23 cellular contexts compared by ENCODE assay signal in the genomic region with DNA sequence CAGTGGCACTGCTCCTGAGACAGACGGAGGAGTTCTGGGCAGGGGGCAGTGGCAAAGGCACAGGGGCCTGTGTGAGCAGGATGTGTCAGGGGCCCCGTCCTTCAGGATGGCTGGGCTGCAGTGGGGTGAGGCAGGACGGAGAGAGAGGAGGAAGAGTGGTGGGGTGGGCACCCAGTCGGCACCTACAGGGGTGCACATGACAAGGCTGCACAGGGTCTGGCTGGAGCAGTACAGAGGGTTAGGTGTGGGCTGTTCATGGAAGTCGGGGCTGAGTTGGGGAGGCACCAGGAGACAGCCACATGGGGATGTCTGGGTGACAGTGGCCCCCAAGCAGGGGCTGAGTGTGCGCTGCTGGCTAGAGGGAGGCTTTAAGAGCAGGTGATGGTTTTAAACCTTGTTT.
DNase-seq lines count a peak whose midpoint lies in the region; ATAC-seq and TF ChIP-seq lines count a peak whose summit lies in the region.
"Had no signal": no experiment of that assay in that cellular context is flagged by ENCODE, and none has a peak within 500 bp of the region (broad histone marks: within the 10 kb centered on the region; RNA-seq: fewer than 3 reads in every experiment).

No MANE protein-coding gene starts in this region.

- H3K36me3 ChIP-seq in GM23338 (ENCODE audit: insufficient read depth) = no peaks in the 10 kb centered on the region
- H3K36me3 ChIP-seq in right atrium auricular region = no peaks in the 10 kb centered on the region
- H3K36me3 ChIP-seq: BLaER1 treated with 17β-estradiol and CSF1 and Interleukin-3, amounts not matched to agents 10 nM and 100 nM; esophagus squamous epithelium; gastroesophageal sphincter; MG63; upper lobe of left lung had no signal

- H3K4me2 ChIP-seq in GM23338 = no peak overlapping the region
- H3K4me2 ChIP-seq: A549 had no signal

- H4K20me1 ChIP-seq in GM23338 (replicated peaks; ENCODE audit: insufficient read depth) = no peaks in the 10 kb centered on the region; the same call in 1 of the 2 replicates

- H3K36me3 Mint-ChIP-seq in activated T-cell treated with anti-CD3 and anti-CD28 coated beads, Interleukin-2, amount 50 U/mL, for 72 hours (ENCODE audit: insufficient read depth in 2 of 2) = no peaks in the 10 kb centered on the region
- H3K36me3 Mint-ChIP-seq in activated T-cell treated with anti-CD3 and anti-CD28 coated beads, Interleukin-2, amount 50 U/mL, for 4 hours (ENCODE audit: insufficient read depth) = no peaks in the 10 kb centered on the region
- H3K36me3 Mint-ChIP-seq in GM23338 (ENCODE audit: low read depth) (no peaks in the 10 kb centered on the region; the same call in 2 of the 3 replicates), progenitor cell of endocrine pancreas (ENCODE audit: insufficient read depth) (no peaks in the 10 kb centered on the region)
- H3K36me3 Mint-ChIP-seq in effector memory CD8-positive, alpha-beta T cell (ENCODE audit: insufficient read depth) = peaks cover 15% of the 10 kb centered on the region

- H3F3A ChIP-seq in GM23338 (replicated peaks; ENCODE audit: low read depth) = 0 out of 2 replicates have a peak, but pooled peaks cover 12% of the 10 kb centered on the region

- no peak for TF ChIP-seq CTCF in GM23338 (conservative IDR thresholded peaks at IDR 0.05; ENCODE audit: low read depth in 2 of 2)
- no peak for TF ChIP-seq CTCF in progenitor cell of endocrine pancreas (IDR thresholded peaks at IDR 0.05; ENCODE audit: unreplicated experiment)
- no peak for TF ChIP-seq CTCF in right atrium auricular region (IDR thresholded peaks at IDR 0.05)

- H3K9me3 ChIP-seq in right atrium auricular region = no peaks in the 10 kb centered on the region
- H3K9me3 ChIP-seq: A549; BLaER1 treated with 17β-estradiol and CSF1 and Interleukin-3, amounts not matched to agents 10 nM and 100 nM; esophagus squamous epithelium; gastroesophageal sphincter; MG63; upper lobe of left lung had no signal

- H3K27ac ChIP-seq in GM23338 (ENCODE audit: low read depth) = 0 out of 2 replicates have a peak overlapping the region, but pooled peaks have one; percentile 26
- H3K27ac ChIP-seq in right atrium auricular region = no peak overlapping the region
- H3K27ac ChIP-seq: A549; BLaER1 treated with 17β-estradiol and CSF1 and Interleukin-3, amounts not matched to agents 10 nM and 100 nM; esophagus squamous epithelium; gastroesophageal sphincter; upper lobe of left lung had no signal

- H3K4me3 ChIP-seq in GM23338 (no peak overlapping the region), right atrium auricular region (no peak overlapping the region)
- H3K4me3 ChIP-seq: A549; BLaER1 treated with 17β-estradiol and CSF1 and Interleukin-3, amounts not matched to agents 10 nM and 100 nM; esophagus squamous epithelium; gastroesophageal sphincter; MG63; upper lobe of left lung had no signal

- H3K9me3 Mint-ChIP-seq in activated T-cell treated with anti-CD3 and anti-CD28 coated beads, Interleukin-2, amount 50 U/mL, for 72 hours = no peaks in the 10 kb centered on the region
- H3K9me3 Mint-ChIP-seq in activated T-cell treated with anti-CD3 and anti-CD28 coated beads, Interleukin-2, amount 50 U/mL, for 4 hours = no peaks in the 10 kb centered on the region
- no peaks in the 10 kb centered on the region for H3K9me3 Mint-ChIP-seq in GM23338
- H3K9me3 Mint-ChIP-seq in effector memory CD8-positive, alpha-beta T cell = no peaks in the 10 kb centered on the region
- no peaks in the 10 kb centered on the region for H3K9me3 Mint-ChIP-seq in progenitor cell of endocrine pancreas (ENCODE audit: low read depth)
- H3K9me3 Mint-ChIP-seq: endodermal cell had no signal

- no peaks in the 10 kb centered on the region for H3K9me2 ChIP-seq in GM23338 (ENCODE audit: insufficient read depth)

- ATAC-seq in activated T-cell treated with anti-CD3 and anti-CD28 coated beads, Interleukin-2, amount 50 U/mL, for 72 hours (replicated peaks in 1 of 2) = no peak
- no peak for ATAC-seq in activated T-cell treated with anti-CD3 and anti-CD28 coated beads, Interleukin-2, amount 50 U/mL, for 4 hours
- no peak for ATAC-seq in GM23338
- ATAC-seq in effector memory CD8-positive, alpha-beta T cell (replicated peaks) = no peak
- no peak for ATAC-seq in GM21786 (IDR thresholded peaks at IDR 0.05; ENCODE audit: unreplicated experiment)
- ATAC-seq: A549, gastroesophageal sphincter had no signal

- H3K4me1 ChIP-seq in GM23338 (ENCODE audit: insufficient read depth) = peaks cover 48% of the 10 kb centered on the region
- H3K4me1 ChIP-seq in right atrium auricular region = peaks cover 0 to 27% of the 10 kb centered on the region in 2 donors
- H3K4me1 ChIP-seq: A549 had no signal

- H3K4me1 Mint-ChIP-seq in activated T-cell treated with anti-CD3 and anti-CD28 coated beads, Interleukin-2, amount 50 U/mL, for 72 hours (ENCODE audit: low read depth) = peaks cover 88% of the 10 kb centered on the region
- H3K4me1 Mint-ChIP-seq in activated T-cell treated with anti-CD3 and anti-CD28 coated beads, Interleukin-2, amount 50 U/mL, for 4 hours (ENCODE audit: low read depth) = peaks cover 78% of the 10 kb centered on the region
- peaks cover 64% of the 10 kb centered on the region for H3K4me1 Mint-ChIP-seq in GM23338
- peaks cover 54 to 63% of the 10 kb centered on the region in 2 donors for H3K4me1 Mint-ChIP-seq in effector memory CD8-positive, alpha-beta T cell (ENCODE audit: low read depth in 2 of 2)
- H3K4me1 Mint-ChIP-seq in progenitor cell of endocrine pancreas (ENCODE audit: low read depth) = peaks cover 51% of the 10 kb centered on the region

- peak overlapping the region; percentile 39 for H3K27ac Mint-ChIP-seq in activated T-cell treated with anti-CD3 and anti-CD28 coated beads, Interleukin-2, amount 50 U/mL, for 72 hours
- H3K27ac Mint-ChIP-seq in GM23338 = no peak overlapping the region; the same call in 1 of the 2 replicates
- peak overlapping the region; percentile 91 to 95 for H3K27ac Mint-ChIP-seq in effector memory CD8-positive, alpha-beta T cell
- H3K27ac Mint-ChIP-seq in progenitor cell of endocrine pancreas = peak overlapping the region; percentile 49
- H3K27ac Mint-ChIP-seq: endodermal cell had no signal

- no peaks in the 10 kb centered on the region for H3K27me3 Mint-ChIP-seq in activated T-cell treated with anti-CD3 and anti-CD28 coated beads, Interleukin-2, amount 50 U/mL, for 72 hours (ENCODE audit: low read depth)
- no peaks in the 10 kb centered on the region for H3K27me3 Mint-ChIP-seq in activated T-cell treated with anti-CD3 and anti-CD28 coated beads, Interleukin-2, amount 50 U/mL, for 4 hours (ENCODE audit: low read depth)
- H3K27me3 Mint-ChIP-seq in GM23338 (ENCODE audit: insufficient read depth, low read depth, poor library complexity) (peaks cover 11% of the 10 kb centered on the region), progenitor cell of endocrine pancreas (no peaks in the 10 kb centered on the region)
- no peaks in the 10 kb centered on the region for H3K27me3 Mint-ChIP-seq in effector memory CD8-positive, alpha-beta T cell

- H3K27me3 ChIP-seq in GM23338 (ENCODE audit: insufficient read depth) (no peaks in the 10 kb centered on the region), right atrium auricular region (no peaks in the 10 kb centered on the region)
- H3K27me3 ChIP-seq: BLaER1 treated with 17β-estradiol and CSF1 and Interleukin-3, amounts not matched to agents 10 nM and 100 nM; esophagus squamous epithelium; MG63; upper lobe of left lung had no signal

- no peak overlapping the region for H2AFZ ChIP-seq in GM23338

- no peak for DNase-seq in activated T-cell treated with anti-CD3 and anti-CD28 coated beads, Interleukin-2, amount 50 U/mL, for 72 hours
- DNase-seq in activated T-cell treated with anti-CD3 and anti-CD28 coated beads, Interleukin-2, amount 50 U/mL, for 4 hours = no peak
- DNase-seq in GM23338 (ENCODE audit: low spot score) (no peak), progenitor cell of endocrine pancreas (ENCODE audit: low spot score, unreplicated experiment) (no peak), right atrium auricular region (ENCODE audit: low spot score) (no peak)
- no peak for DNase-seq in effector memory CD8-positive, alpha-beta T cell
- no peak for DNase-seq in activated effector memory CD4-positive, alpha-beta T cell treated with anti-CD3 and anti-CD28 coated beads, Interleukin-2, amount 50 U/mL, for 16 hours
- DNase-seq: activated CD4-positive, alpha-beta T cell treated with anti-CD3 and anti-CD28 coated beads for 4 hours; activated CD8-positive, alpha-beta memory T cell treated with anti-CD3 and anti-CD28 coated beads, Interleukin-2, amount 50 U/mL, for 4 hours; endodermal cell; esophagus squamous epithelium; H7; hypothalamus; MG63; NCI-H1436; occipital lobe; SHP77 treated with DMSO at 0.1 percent for 48 hours; stimulated activated CD4-positive, alpha-beta T cell treated with anti-CD3 and anti-CD28 coated beads, Interleukin-4, amount 100 ng/mL, for 4 hours; upper lobe of left lung had no signal

- H3K4me3 Mint-ChIP-seq in activated T-cell treated with anti-CD3 and anti-CD28 coated beads, Interleukin-2, amount 50 U/mL, for 72 hours = peak overlapping the region in 1 of 2 donors; percentile 12
- H3K4me3 Mint-ChIP-seq in activated T-cell treated with anti-CD3 and anti-CD28 coated beads, Interleukin-2, amount 50 U/mL, for 4 hours = no peak overlapping the region
- H3K4me3 Mint-ChIP-seq in GM23338 (no peak overlapping the region), progenitor cell of endocrine pancreas (ENCODE audit: low read depth) (no peak overlapping the region)
- peak overlapping the region; percentile 25 to 64 for H3K4me3 Mint-ChIP-seq in effector memory CD8-positive, alpha-beta T cell
- H3K4me3 Mint-ChIP-seq: endodermal cell had no signal

- H3K79me2 ChIP-seq in GM23338 (replicated peaks; ENCODE audit: insufficient read depth) = peaks cover 69% of the 10 kb centered on the region

TF ChIP-seq in GM23338, 12 proteins besides CTCF, POLR2A, EP300 and RAD21 (continues in another document):
- TF ChIP-seq JUNB (IDR thresholded peaks at IDR 0.05; ENCODE audit: unreplicated experiment) = no peak
- no peak for TF ChIP-seq ZNF114 (CRISPR knock-in tag; IDR thresholded peaks at IDR 0.05)
- TF ChIP-seq EZH2phosphoT487 (IDR thresholded peaks at IDR 0.05; ENCODE audit: unreplicated experiment) = no peak

Comparison
In these comparisons a context has a peak if more than half of its experiments do, and no peak if none do; other contexts are left out.
1. H3K4me3 Mint-ChIP-seq: peak in effector memory CD8-positive, alpha-beta T cell (2 of 2); none in activated T-cell treated with anti-CD3 and anti-CD28 coated beads, Interleukin-2, amount 50 U/mL, for 4 hours (single experiment), GM23338 (single experiment) and progenitor cell of endocrine pancreas (single experiment).